In genomic region chr18:1914489-1914888, GRCh38 we compare ENCODE assay signal across 10 cellular contexts.
DNase-seq lines count a peak whose midpoint lies in the region; ATAC-seq and TF ChIP-seq lines count a peak whose summit lies in the region.
"Had no signal": no experiment of that assay in that cellular context is flagged by ENCODE, and none has a peak within 500 bp of the region (broad histone marks: within the 10 kb centered on the region; RNA-seq: fewer than 3 reads in every experiment).

No MANE protein-coding gene starts in this region.

- H3K4me1 Mint-ChIP-seq in activated T-helper 17 cell treated with anti-CD3 and anti-CD28 coated beads, Interleukin-2, amount 50 U/mL, for 72 hours, result no peaks in the 10 kb centered on the region
- no peaks in the 10 kb centered on the region for H3K4me1 Mint-ChIP-seq in activated naive CD4-positive, alpha-beta T cell treated with anti-CD3 and anti-CD28 coated beads for 36 hours (ENCODE audit: low read depth)

- in situ Hi-C loops in astrocyte of the cerebellum (cut with HindIII; ENCODE audit: low sequenced_read_pairs), result no loop called here

- no peak overlapping the region for H3K4me2 ChIP-seq in trophoblast cell (ENCODE audit: low read length)

- no peak overlapping the region for H2AK5ac ChIP-seq in trophoblast cell (ENCODE audit: low read length)

- no peaks in the 10 kb centered on the region for H3K79me1 ChIP-seq in trophoblast cell (ENCODE audit: low read length)

- H4K91ac ChIP-seq in trophoblast cell (ENCODE audit: low read depth, low read length), result no peak overlapping the region

- no peak overlapping the region for H3K23ac ChIP-seq in trophoblast cell (ENCODE audit: low read length)

- no peak overlapping the region for H4K12ac ChIP-seq in trophoblast cell (ENCODE audit: low read depth, low read length)

- H3K9me3 Mint-ChIP-seq in activated T-helper 17 cell treated with anti-CD3 and anti-CD28 coated beads, Interleukin-2, amount 50 U/mL, for 72 hours, result peaks cover 17% of the 10 kb centered on the region
- H3K9me3 Mint-ChIP-seq in activated naive CD4-positive, alpha-beta T cell treated with anti-CD3 and anti-CD28 coated beads for 36 hours, result peaks cover 15% of the 10 kb centered on the region

- no peak overlapping the region for H3K9ac ChIP-seq in trophoblast cell (ENCODE audit: low read length)

- peaks cover 0 to 3% of the 10 kb centered on the region in 2 experiments for H3K4me1 ChIP-seq in trophoblast cell (ENCODE audit: control insufficient read depth in 1 of 2, insufficient read depth in 2 of 2, low read length in 2 of 2)

- H3K18ac ChIP-seq in trophoblast cell (ENCODE audit: low read length), result no peak overlapping the region

- no peak overlapping the region for H2AFZ ChIP-seq in trophoblast cell (ENCODE audit: insufficient read depth, low read length, poor library complexity)

- no peaks in the 10 kb centered on the region for H3K79me2 ChIP-seq in trophoblast cell (ENCODE audit: control insufficient read depth, insufficient read depth, low read length, poor library complexity)

- H3K4me3 ChIP-seq in astrocyte of the cerebellum (ENCODE audit: low read depth, low read length) (no peak overlapping the region), trophoblast cell (ENCODE audit: low read depth, low read length) (no peak overlapping the region)

- no peaks in the 10 kb centered on the region for H3K27me3 Mint-ChIP-seq in activated T-helper 17 cell treated with anti-CD3 and anti-CD28 coated beads, Interleukin-2, amount 50 U/mL, for 72 hours
- H3K27me3 Mint-ChIP-seq in activated naive CD4-positive, alpha-beta T cell treated with anti-CD3 and anti-CD28 coated beads for 36 hours (ENCODE audit: low read depth), result no peaks in the 10 kb centered on the region

- H3K4ac ChIP-seq in trophoblast cell (ENCODE audit: low read depth, low read length), result no peak overlapping the region

- no peak overlapping the region for H3K27ac Mint-ChIP-seq in activated T-helper 17 cell treated with anti-CD3 and anti-CD28 coated beads, Interleukin-2, amount 50 U/mL, for 72 hours
- H3K27ac Mint-ChIP-seq in activated naive CD4-positive, alpha-beta T cell treated with anti-CD3 and anti-CD28 coated beads for 36 hours, result no peak overlapping the region

- peaks cover 7% of the 10 kb centered on the region for H3K9me3 ChIP-seq in trophoblast cell (ENCODE audit: insufficient read depth, low read depth, low read length)

- H4K8ac ChIP-seq in trophoblast cell (ENCODE audit: low read depth, low read length), result no peak overlapping the region

- peak; percentile 8 for DNase-seq in NCI-H146 (lab: John Stamatoyannopoulos, UW)
- DNase-seq in NCI-H146 treated with DMSO at 0.1 percent for 48 hours (lab: John Stamatoyannopoulos, UW; ENCODE audit: unreplicated experiment), result no peak
- DNase-seq in NAMALWA (ENCODE audit: low spot score), result peak; percentile 53
- DNase-seq in astrocyte of the cerebellum (ENCODE audit: low read depth), result no peak
- peak; percentile 61 to 66 for DNase-seq in trophoblast cell
- DNase-seq in activated CD4-positive, alpha-beta T cell treated with anti-CD3 and anti-CD28 coated beads, Interleukin-2, amount 50 U/mL, for 4 hours, result no peak
- no peak for DNase-seq in activated naive CD4-positive, alpha-beta T cell treated with anti-CD3 and anti-CD28 coated beads for 36 hours
- DNase-seq: effector CD8-positive, alpha-beta T cell; stimulated activated CD4-positive, alpha-beta T cell treated with anti-CD3 and anti-CD28 coated beads, Interleukin-2, amount 100 ng/mL, for 48 hours had no signal

- no peak overlapping the region for H3K27ac ChIP-seq in trophoblast cell (ENCODE audit: low read depth, low read length)

- no peak overlapping the region for H2BK120ac ChIP-seq in trophoblast cell (ENCODE audit: insufficient read depth, low read length, poor library complexity)

- H2BK5ac ChIP-seq in trophoblast cell (ENCODE audit: low read depth, low read length, poor library complexity), result no peak overlapping the region

- H3K4me3 Mint-ChIP-seq in activated T-helper 17 cell treated with anti-CD3 and anti-CD28 coated beads, Interleukin-2, amount 50 U/mL, for 72 hours, result no peak overlapping the region
- H3K4me3 Mint-ChIP-seq in activated naive CD4-positive, alpha-beta T cell treated with anti-CD3 and anti-CD28 coated beads for 36 hours, result no peak overlapping the region

- TF ChIP-seq CTCF in astrocyte of the cerebellum (IDR thresholded peaks at IDR 0.05; ENCODE audit: low read depth, low read length, missing control alignments), result peak; percentile 39

- peaks cover 0 to 4% of the 10 kb centered on the region in 2 experiments for H3K36me3 ChIP-seq in trophoblast cell (ENCODE audit: control insufficient read depth in 1 of 2, insufficient read depth in 2 of 2, low read length in 2 of 2)

- no peak for ATAC-seq in activated T-helper 17 cell treated with anti-CD3 and anti-CD28 coated beads, Interleukin-2, amount 50 U/mL, for 72 hours (replicated peaks)

- CTCF ChIA-PET in activated naive CD4-positive, alpha-beta T cell treated with anti-CD3 and anti-CD28 coated beads for 36 hours (lab: Charles Lee), result no interaction called here

- no peaks in the 10 kb centered on the region for H3K36me3 Mint-ChIP-seq in activated T-helper 17 cell treated with anti-CD3 and anti-CD28 coated beads, Interleukin-2, amount 50 U/mL, for 72 hours (ENCODE audit: low read depth)
- no peaks in the 10 kb centered on the region for H3K36me3 Mint-ChIP-seq in activated naive CD4-positive, alpha-beta T cell treated with anti-CD3 and anti-CD28 coated beads for 36 hours (ENCODE audit: low read depth)

- H2BK12ac ChIP-seq in trophoblast cell (ENCODE audit: low read length), result no peak overlapping the region

- no peaks in the 10 kb centered on the region for H3K27me3 ChIP-seq in trophoblast cell (ENCODE audit: insufficient read depth, low read length)

- intact Hi-C loops in activated naive CD4-positive, alpha-beta T cell treated with anti-CD3 and anti-CD28 coated beads for 36 hours (cut with micrococcal nuclease), result no loop called here

- no peak overlapping the region for H3K14ac ChIP-seq in trophoblast cell (ENCODE audit: low read length)

Comparison
In these comparisons a context has a peak if more than half of its experiments do, and no peak if none do; other contexts are left out.
1. DNase-seq: peak in NCI-H146 (single experiment), NAMALWA (single experiment) and trophoblast cell (2 of 2); none in NCI-H146 treated with DMSO at 0.1 percent for 48 hours (single experiment), astrocyte of the cerebellum (single experiment), activated CD4-positive, alpha-beta T cell treated with anti-CD3 and anti-CD28 coated beads, Interleukin-2, amount 50 U/mL, for 4 hours (0 of 2) and activated naive CD4-positive, alpha-beta T cell treated with anti-CD3 and anti-CD28 coated beads for 36 hours (single experiment).